Comparison of ENCODE assay signal across 26 cellular contexts in the genomic region with DNA sequence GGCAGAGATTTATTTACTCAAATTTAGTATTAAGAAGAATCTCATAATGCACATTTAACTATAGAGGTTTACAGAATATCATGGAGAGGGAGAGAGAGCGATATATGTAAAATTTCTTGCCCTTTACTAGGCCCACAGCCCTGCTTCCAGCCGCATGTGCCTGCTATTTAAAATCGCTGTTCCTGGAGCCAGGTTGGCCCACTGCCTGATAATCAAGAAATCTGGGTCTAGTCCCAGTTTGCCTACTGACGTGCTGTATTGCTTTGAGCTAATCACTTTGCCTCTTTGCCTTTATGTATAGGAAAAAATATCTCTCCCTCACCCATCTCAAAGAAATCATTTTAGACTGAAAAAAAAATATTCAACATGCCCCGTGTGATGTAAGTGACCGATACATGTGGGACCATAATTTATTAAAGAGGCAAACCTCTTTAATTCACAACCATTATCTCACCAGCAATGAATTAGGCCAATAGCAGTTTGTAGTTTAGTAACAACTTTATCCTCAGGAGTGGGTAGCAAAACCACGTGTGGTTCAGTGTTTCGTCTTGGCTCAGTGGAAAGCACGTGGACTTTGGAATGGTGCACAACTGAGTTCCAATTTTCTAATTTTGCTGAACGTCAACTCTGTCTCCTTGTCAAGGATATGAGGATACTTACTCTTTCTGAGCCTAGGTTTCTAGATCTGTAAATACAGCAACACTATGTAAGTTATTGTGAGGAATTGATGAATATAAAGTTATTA.
DNase-seq lines count a peak whose midpoint lies in the region; ATAC-seq and TF ChIP-seq lines count a peak whose summit lies in the region.
"Had no signal": no experiment of that assay in that cellular context is flagged by ENCODE, and none has a peak within 500 bp of the region (broad histone marks: within the 10 kb centered on the region; RNA-seq: fewer than 3 reads in every experiment).

No MANE protein-coding gene starts in this region.

- H3K36me3 ChIP-seq in BE2C (no peaks in the 10 kb centered on the region), endocrine pancreas (ENCODE audit: control insufficient read depth, insufficient read depth, low read length) (no peaks in the 10 kb centered on the region), lower lobe of right lung (no peaks in the 10 kb centered on the region)
- H3K36me3 ChIP-seq: BLaER1, brain microvascular endothelial cell had no signal

- H3K4me1 ChIP-seq in BE2C: peaks cover 5% of the 10 kb centered on the region
- H3K4me1 ChIP-seq in endocrine pancreas (ENCODE audit: control insufficient read depth, insufficient read depth, low read length): peaks cover 10% of the 10 kb centered on the region
- H3K4me1 ChIP-seq in lower lobe of right lung: no peaks in the 10 kb centered on the region
- H3K4me1 ChIP-seq: BLaER1 had no signal

- no peak overlapping the region for H3K4me3 ChIP-seq in BE2C (ENCODE audit: low read depth, low read length)
- H3K4me3 ChIP-seq in endocrine pancreas (ENCODE audit: control insufficient read depth, insufficient read depth, low read length): peak overlapping the region; percentile 2
- no peak overlapping the region for H3K4me3 ChIP-seq in lower lobe of right lung
- H3K4me3 ChIP-seq: BLaER1, smooth muscle cell had no signal

- ATAC-seq in lower lobe of right lung (no peak), GM21717 (IDR thresholded peaks at IDR 0.05; ENCODE audit: unreplicated experiment) (no peak)
- ATAC-seq: activated CD8-positive, alpha-beta memory T cell treated with anti-CD3 and anti-CD28 coated beads, Interleukin-2, amount 10 ng/mL, durations not matched to agents 7 days and 5 days; activated T-cell treated with anti-CD3 and anti-CD28 coated beads, Interleukin-2, amount 50 U/mL, for 72 hours had no signal

- H3K9ac ChIP-seq in endocrine pancreas (ENCODE audit: control insufficient read depth, insufficient read depth, low read length): no peak overlapping the region
- H3K9ac ChIP-seq: BLaER1 had no signal

- no peaks in the 10 kb centered on the region for H3K27me3 ChIP-seq in BE2C
- no peaks in the 10 kb centered on the region for H3K27me3 ChIP-seq in endocrine pancreas (ENCODE audit: control insufficient read depth, insufficient read depth, low read length)
- H3K27me3 ChIP-seq in lower lobe of right lung (ENCODE audit: low read depth): no peaks in the 10 kb centered on the region
- H3K27me3 ChIP-seq: BLaER1, brain microvascular endothelial cell had no signal

- TF ChIP-seq CTCF in BE2C (IDR thresholded peaks at IDR 0.05; ENCODE audit: low read depth, low read length) (no peak), lower lobe of right lung (IDR thresholded peaks at IDR 0.05) (no peak)

- no peaks in the 10 kb centered on the region; the same call in 1 of the 2 replicates for H3K9me3 ChIP-seq in BE2C
- peaks cover 2% of the 10 kb centered on the region for H3K9me3 ChIP-seq in endocrine pancreas (ENCODE audit: control insufficient read depth, low read length)
- no peaks in the 10 kb centered on the region for H3K9me3 ChIP-seq in lower lobe of right lung
- H3K9me3 ChIP-seq: BLaER1 had no signal

- DNase-seq in BE2C: peak; percentile 14
- DNase-seq in NCI-H1694 treated with DMSO at 0.1 percent for 48 hours (lab: John Stamatoyannopoulos, UW): peak; percentile 75
- peak; percentile 20 for DNase-seq in occipital lobe (lab: John Stamatoyannopoulos, UW)
- no peak for DNase-seq in amniotic stem cell (lab: John Stamatoyannopoulos, UW)
- DNase-seq in lower lobe of right lung: no peak
- DNase-seq in T-helper 2 cell: no peak
- DNase-seq: activated B cell treated with CpG ODN at 0.5 μM for 24 hours; activated CD8-positive, alpha-beta memory T cell treated with anti-CD3 and anti-CD28 coated beads, Interleukin-2, amount 10 ng/mL, durations not matched to agents 7 days and 5 days; activated naive CD4-positive, alpha-beta T cell; activated T-cell treated with anti-CD3 and anti-CD28 coated beads, Interleukin-2, amount 50 U/mL, for 72 hours; brain microvascular endothelial cell; DMS53; effector memory CD4-positive, alpha-beta T cell; HCEC 1CT; kidney glomerular epithelial cell; mammary epithelial cell; NCI-H1436; NCI-H510A; SHP77 treated with DMSO at 0.1 percent for 48 hours; stimulated activated CD4-positive, alpha-beta T cell treated with anti-CD3 and anti-CD28 coated beads, Interleukin-1b, Interleukin-23, amount 100 ng/mL, for 48 hours; T1000; trophoblast cell had no signal

- intact Hi-C loops in lower lobe of right lung (cut with DNase I): no loop called here

- H3K27ac ChIP-seq in lower lobe of right lung: no peak overlapping the region
- H3K27ac ChIP-seq: BLaER1, brain microvascular endothelial cell had no signal

Comparison
In these comparisons a context has a peak if more than half of its experiments do, and no peak if none do; other contexts are left out.
1. DNase-seq: peak in BE2C (single experiment), NCI-H1694 treated with DMSO at 0.1 percent for 48 hours (single experiment) and occipital lobe (single experiment); none in amniotic stem cell (single experiment), lower lobe of right lung (single experiment) and T-helper 2 cell (0 of 5).